36 cellular contexts compared by ENCODE assay signal in genomic region chr4:170038232-170038631, GRCh38. TPM values are rescaled to one million over a fixed set of nuclear protein-coding genes. Genes with fewer than 3 reads are reported as not detected.
"Had no signal": no experiment of that assay in that cellular context is flagged by ENCODE, and none has a peak within 500 bp of the region (broad histone marks: within the 10 kb centered on the region; RNA-seq: fewer than 3 reads in every experiment).

No MANE protein-coding gene starts in this region.

- H3K27me3 Mint-ChIP-seq: activated B cell treated with CpG ODN at 0.5 μM for 24 hours; activated CD4-positive, alpha-beta memory T cell treated with anti-CD3 and anti-CD28 coated beads for 36 hours; activated naive CD8-positive, alpha-beta T cell treated with anti-CD3 and anti-CD28 coated beads for 36 hours; activated T-helper 17 cell treated with anti-CD3 and anti-CD28 coated beads, Interleukin-2, amount 50 U/mL, for 72 hours had no signal

- H3K36me3 Mint-ChIP-seq: activated CD4-positive, alpha-beta memory T cell treated with anti-CD3 and anti-CD28 coated beads for 36 hours; activated naive CD4-positive, alpha-beta T cell treated with anti-CD3 and anti-CD28 coated beads, Interleukin-2, amount 50 U/mL, for 72 hours; activated naive CD8-positive, alpha-beta T cell treated with anti-CD3 and anti-CD28 coated beads for 36 hours had no signal

- H3K36me3 ChIP-seq: adrenal gland, brain microvascular endothelial cell, breast epithelium had no signal

- H3K4me1 Mint-ChIP-seq: activated B cell treated with CpG ODN at 0.5 μM for 24 hours; activated CD4-positive, alpha-beta T cell treated with anti-CD3 and anti-CD28 coated beads, Interleukin-2, amount 10 ng/mL, durations not matched to agents 24 days and 14 days; activated naive CD8-positive, alpha-beta T cell treated with anti-CD3 and anti-CD28 coated beads for 36 hours; activated T-helper 17 cell treated with anti-CD3 and anti-CD28 coated beads, Interleukin-2, amount 50 U/mL, for 72 hours had no signal

- H3K4me3 Mint-ChIP-seq: activated B cell treated with CpG ODN at 0.5 μM for 24 hours; activated CD4-positive, alpha-beta memory T cell treated with anti-CD3 and anti-CD28 coated beads for 36 hours; activated CD4-positive, alpha-beta T cell treated with anti-CD3 and anti-CD28 coated beads, Interleukin-2, amount 10 ng/mL, durations not matched to agents 24 days and 14 days; activated CD8-positive, alpha-beta T cell treated with anti-CD3 and anti-CD28 coated beads for 36 hours; activated naive CD4-positive, alpha-beta T cell treated with anti-CD3 and anti-CD28 coated beads for 36 hours; activated naive CD8-positive, alpha-beta T cell treated with anti-CD3 and anti-CD28 coated beads for 36 hours; activated T-cell treated with anti-CD3 and anti-CD28 coated beads, Interleukin-2, amount 50 U/mL, for 4 hours; activated T-cell treated with anti-CD3 and anti-CD28 coated beads, Interleukin-2, amount 50 U/mL, for 72 hours; activated T-helper 1 cell treated with anti-CD3 and anti-CD28 coated beads, Interleukin-12 subunit alpha, Interleukin-12 subunit beta, Interleukin-2, Interleukin-4 antibody, amounts not matched to agents 30 ng/mL and 10 ng/mL and 1 ng/mL, durations not matched to agents 14 hours and 24 hours and 36 hours; activated T-helper 17 cell treated with anti-CD3 and anti-CD28 coated beads, Interleukin-2, amount 50 U/mL, for 72 hours; T-helper 1 cell treated with Interleukin-12 subunit alpha and Interleukin-12 subunit beta and Interleukin-4 antibody, amounts not matched to agents 30 μg/mL and 1 μg/mL, for 36 hours; T-helper 2 cell treated with Interferon-gamma antibody and Interleukin-4, amounts not matched to agents 5 μg/mL and 100 μg/mL, for 36 hours had no signal

- H3K4me3 ChIP-seq: adrenal gland, body of pancreas, breast epithelium had no signal

- DNase-seq: activated B cell treated with CpG ODN at 0.5 μM for 24 hours; activated CD4-positive, alpha-beta memory T cell treated with anti-CD3 and anti-CD28 coated beads for 36 hours; activated CD4-positive, alpha-beta T cell treated with anti-CD3 and anti-CD28 coated beads for 4 hours; activated CD4-positive, alpha-beta T cell treated with anti-CD3 and anti-CD28 coated beads, Interleukin-2, amount 10 ng/mL, durations not matched to agents 24 days and 14 days; activated CD4-positive, alpha-beta T cell treated with anti-CD3 and anti-CD28 coated beads, Interleukin-2, amount 50 U/mL, for 1 hour; activated CD4-positive, alpha-beta T cell treated with anti-CD3 and anti-CD28 coated beads, Interleukin-2, amount 50 U/mL, for 4 hours; activated CD4-positive, CD25-positive, alpha-beta regulatory T cell treated with anti-CD3 and anti-CD28 coated beads, Interleukin-2, amount 50 U/mL, for 72 hours; activated CD8-positive, alpha-beta memory T cell treated with anti-CD3 and anti-CD28 coated beads, Interleukin-2, amount 50 U/mL, for 4 hours; activated CD8-positive, alpha-beta T cell treated with anti-CD3 and anti-CD28 coated beads for 36 hours; activated effector memory CD4-positive, alpha-beta T cell treated with anti-CD3 and anti-CD28 coated beads, Interleukin-2, amount 50 U/mL, for 16 hours; activated gamma-delta T cell treated with Interleukin-2 at 50 U/mL for 16 hours; activated naive CD4-positive, alpha-beta T cell; activated naive CD4-positive, alpha-beta T cell treated with anti-CD3 and anti-CD28 coated beads for 36 hours; activated naive CD4-positive, alpha-beta T cell treated with anti-CD3 and anti-CD28 coated beads, Interleukin-2, amount 50 U/mL, for 16 hours; activated naive CD8-positive, alpha-beta T cell treated with anti-CD3 and anti-CD28 coated beads for 36 hours; activated T-cell treated with anti-CD3 and anti-CD28 coated beads for 4 hours; activated T-cell treated with anti-CD3 and anti-CD28 coated beads, Interleukin-2, amount 50 U/mL, for 1 hour; activated T-cell treated with anti-CD3 and anti-CD28 coated beads, Interleukin-2, amount 50 U/mL, for 4 hours; activated T-cell treated with anti-CD3 and anti-CD28 coated beads, Interleukin-2, amount 50 U/mL, for 72 hours; adrenal gland; amniotic stem cell; aorta; body of pancreas; brain microvascular endothelial cell; central memory CD4-positive, alpha-beta T cell; T-helper 2 cell; T-helper 9 cell had no signal

- H3K4me1 ChIP-seq: adrenal gland, body of pancreas, breast epithelium had no signal

- FAIRE-seq: astrocyte, TTC549 had no signal

- H3K9me3 ChIP-seq: adrenal gland, body of pancreas, breast epithelium had no signal

- H3K27ac ChIP-seq: adrenal gland, body of pancreas, brain microvascular endothelial cell, breast epithelium, VCaP had no signal

- ATAC-seq: activated CD8-positive, alpha-beta T cell treated with anti-CD3 and anti-CD28 coated beads for 36 hours; activated naive CD4-positive, alpha-beta T cell treated with anti-CD3 and anti-CD28 coated beads, Interleukin-2, amount 50 U/mL, for 72 hours; activated T-cell treated with anti-CD3 and anti-CD28 coated beads, Interleukin-2, amount 50 U/mL, for 4 hours; activated T-cell treated with anti-CD3 and anti-CD28 coated beads, Interleukin-2, amount 50 U/mL, for 72 hours; activated T-helper 17 cell treated with anti-CD3 and anti-CD28 coated beads, Interleukin-2, amount 50 U/mL, for 72 hours; body of pancreas had no signal

- H3K27ac Mint-ChIP-seq: activated B cell treated with CpG ODN at 0.5 μM for 24 hours; activated CD4-positive, alpha-beta memory T cell treated with anti-CD3 and anti-CD28 coated beads for 36 hours; activated CD4-positive, alpha-beta T cell treated with anti-CD3 and anti-CD28 coated beads, Interleukin-2, amount 10 ng/mL, durations not matched to agents 24 days and 14 days; activated CD8-positive, alpha-beta T cell treated with anti-CD3 and anti-CD28 coated beads for 36 hours; activated naive CD4-positive, alpha-beta T cell treated with anti-CD3 and anti-CD28 coated beads for 36 hours; activated naive CD4-positive, alpha-beta T cell treated with anti-CD3 and anti-CD28 coated beads, Interleukin-2, amount 50 U/mL, for 72 hours; activated naive CD8-positive, alpha-beta T cell treated with anti-CD3 and anti-CD28 coated beads for 36 hours; activated T-cell treated with anti-CD3 and anti-CD28 coated beads, Interleukin-2, amount 50 U/mL, for 72 hours; activated T-helper 1 cell treated with anti-CD3 and anti-CD28 coated beads, Interleukin-12 subunit alpha, Interleukin-12 subunit beta, Interleukin-2, Interleukin-4 antibody, amounts not matched to agents 30 ng/mL and 10 ng/mL and 1 ng/mL, durations not matched to agents 14 hours and 24 hours and 36 hours; activated T-helper 17 cell treated with anti-CD3 and anti-CD28 coated beads, Interleukin-2, amount 50 U/mL, for 72 hours; T-helper 1 cell treated with Interleukin-12 subunit alpha and Interleukin-12 subunit beta and Interleukin-4 antibody, amounts not matched to agents 30 μg/mL and 1 μg/mL, for 36 hours; T-helper 2 cell treated with Interferon-gamma antibody and Interleukin-4, amounts not matched to agents 5 μg/mL and 100 μg/mL, for 36 hours had no signal

- H3K9me3 Mint-ChIP-seq: activated B cell treated with CpG ODN at 0.5 μM for 24 hours; activated CD4-positive, alpha-beta memory T cell treated with anti-CD3 and anti-CD28 coated beads for 36 hours; activated CD4-positive, alpha-beta T cell treated with anti-CD3 and anti-CD28 coated beads, Interleukin-2, amount 10 ng/mL, durations not matched to agents 24 days and 14 days; activated CD8-positive, alpha-beta T cell treated with anti-CD3 and anti-CD28 coated beads for 36 hours; activated naive CD4-positive, alpha-beta T cell treated with anti-CD3 and anti-CD28 coated beads for 36 hours; activated naive CD4-positive, alpha-beta T cell treated with anti-CD3 and anti-CD28 coated beads, Interleukin-2, amount 50 U/mL, for 72 hours; activated naive CD8-positive, alpha-beta T cell treated with anti-CD3 and anti-CD28 coated beads for 36 hours; activated T-cell treated with anti-CD3 and anti-CD28 coated beads, Interleukin-2, amount 50 U/mL, for 4 hours; activated T-cell treated with anti-CD3 and anti-CD28 coated beads, Interleukin-2, amount 50 U/mL, for 72 hours; activated T-helper 1 cell treated with anti-CD3 and anti-CD28 coated beads, Interleukin-12 subunit alpha, Interleukin-12 subunit beta, Interleukin-2, Interleukin-4 antibody, amounts not matched to agents 30 ng/mL and 10 ng/mL and 1 ng/mL, durations not matched to agents 14 hours and 24 hours and 36 hours; activated T-helper 17 cell treated with anti-CD3 and anti-CD28 coated beads, Interleukin-2, amount 50 U/mL, for 72 hours; T-helper 1 cell treated with Interleukin-12 subunit alpha and Interleukin-12 subunit beta and Interleukin-4 antibody, amounts not matched to agents 30 μg/mL and 1 μg/mL, for 36 hours; T-helper 2 cell treated with Interferon-gamma antibody and Interleukin-4, amounts not matched to agents 5 μg/mL and 100 μg/mL, for 36 hours had no signal

- H3K27me3 ChIP-seq: adrenal gland, body of pancreas, brain microvascular endothelial cell, breast epithelium had no signal

RNA-seq across cellular contexts. Expression of gene AADAT, which starts 51.5 kb away (rescaled TPM):
- total RNA-seq: activated B cell treated with CpG ODN at 0.5 μM for 24 hours; activated CD4-positive, alpha-beta memory T cell treated with anti-CD3 and anti-CD28 coated beads for 36 hours; activated CD4-positive, alpha-beta T cell treated with anti-CD3 and anti-CD28 coated beads, Interleukin-2, amount 10 ng/mL, durations not matched to agents 24 days and 14 days; activated CD8-positive, alpha-beta T cell treated with anti-CD3 and anti-CD28 coated beads for 36 hours; activated naive CD4-positive, alpha-beta T cell treated with anti-CD3 and anti-CD28 coated beads for 36 hours; activated naive CD4-positive, alpha-beta T cell treated with anti-CD3 and anti-CD28 coated beads, Interleukin-2, amount 50 U/mL, for 72 hours; activated T-cell treated with anti-CD3 and anti-CD28 coated beads, Interleukin-2, amount 50 U/mL, for 4 hours; activated T-helper 1 cell treated with anti-CD3 and anti-CD28 coated beads, Interleukin-12 subunit alpha, Interleukin-12 subunit beta, Interleukin-2, Interleukin-4 antibody, amounts not matched to agents 30 ng/mL and 10 ng/mL and 1 ng/mL, durations not matched to agents 14 hours and 24 hours and 36 hours; activated T-helper 17 cell treated with anti-CD3 and anti-CD28 coated beads, Interleukin-2, amount 50 U/mL, for 72 hours had no signal
